25 cellular contexts compared by ENCODE assay signal in genomic region chr2:225086915-225087314, GRCh38.
"Had no signal": no experiment of that assay in that cellular context is flagged by ENCODE, and none has a peak within 500 bp of the region (broad histone marks: within the 10 kb centered on the region; RNA-seq: fewer than 3 reads in every experiment).

No MANE protein-coding gene starts in this region.

- H3K4me1 ChIP-seq: heart left ventricle, right lobe of liver had no signal

- H3K4me3 Mint-ChIP-seq: activated B cell treated with CpG ODN at 0.5 μM for 24 hours; central memory CD8-positive, alpha-beta T cell; dendritic cell treated with granulocyte-macrophage colony-stimulating factor and Interleukin-4, amounts not matched to agents 40 ng/mL and 50 ng/mL, for 4 days; endodermal cell; natural killer cell; T-helper 2 cell treated with Interferon-gamma antibody and Interleukin-4, amounts not matched to agents 5 μg/mL and 100 μg/mL, for 36 hours had no signal

- H3K4me3 ChIP-seq: heart left ventricle, right lobe of liver, skin epidermis, thoracic aorta had no signal

- H3K4me1 Mint-ChIP-seq: activated B cell treated with CpG ODN at 0.5 μM for 24 hours; central memory CD8-positive, alpha-beta T cell; endodermal cell had no signal

- H3K36me3 Mint-ChIP-seq: immature natural killer cell, natural killer cell had no signal

- H3K27me3 ChIP-seq: foreskin keratinocyte, heart left ventricle, right lobe of liver had no signal

- H3K27ac ChIP-seq: foreskin keratinocyte, heart left ventricle, right lobe of liver, skin epidermis, thoracic aorta had no signal

- H3K27me3 Mint-ChIP-seq: activated B cell treated with CpG ODN at 0.5 μM for 24 hours; dendritic cell treated with granulocyte-macrophage colony-stimulating factor and Interleukin-4, amounts not matched to agents 40 ng/mL and 50 ng/mL, for 4 days had no signal

- H3K27ac Mint-ChIP-seq: activated B cell treated with CpG ODN at 0.5 μM for 24 hours; dendritic cell treated with granulocyte-macrophage colony-stimulating factor and Interleukin-4, amounts not matched to agents 40 ng/mL and 50 ng/mL, for 4 days; endodermal cell; T-helper 2 cell treated with Interferon-gamma antibody and Interleukin-4, amounts not matched to agents 5 μg/mL and 100 μg/mL, for 36 hours had no signal

- H3K36me3 ChIP-seq: heart left ventricle, right lobe of liver, thoracic aorta had no signal

- DNase-seq: activated B cell treated with CpG ODN at 0.5 μM for 24 hours; activated CD4-positive, alpha-beta T cell treated with anti-CD3 and anti-CD28 coated beads, Interleukin-2, amount 50 U/mL, for 4 hours; activated effector memory CD4-positive, alpha-beta T cell treated with Interleukin-2 at 50 U/mL for 16 hours; activated naive CD4-positive, alpha-beta T cell treated with Interleukin-2 at 50 U/mL for 16 hours; activated T-cell treated with anti-CD3 and anti-CD28 coated beads, Interleukin-2, amount 50 U/mL, for 48 hours; amygdala; endodermal cell; foreskin keratinocyte; heart left ventricle; hypothalamus; immature natural killer cell; kidney; left colon; mammary epithelial cell; natural killer cell; right lobe of liver; stimulated activated CD4-positive, alpha-beta T cell treated with anti-CD3 and anti-CD28 coated beads, Interleukin-12 subunit alpha, Interleukin-12 subunit beta, amount 100 ng/mL, for 4 hours; stimulated activated CD4-positive, alpha-beta T cell treated with anti-CD3 and anti-CD28 coated beads, Interleukin-4, amount 100 ng/mL, for 1 hour; stimulated activated naive CD8-positive, alpha-beta T cell treated with anti-CD3 and anti-CD28 coated beads, Interleukin-15, Interleukin-2, amounts not matched to agents 100 U/mL and 50 U/mL, for 24 hours; trophoblast cell had no signal

- H3K9me3 Mint-ChIP-seq: activated B cell treated with CpG ODN at 0.5 μM for 24 hours; central memory CD8-positive, alpha-beta T cell; dendritic cell treated with granulocyte-macrophage colony-stimulating factor and Interleukin-4, amounts not matched to agents 40 ng/mL and 50 ng/mL, for 4 days; endodermal cell; immature natural killer cell; natural killer cell; T-helper 2 cell treated with Interferon-gamma antibody and Interleukin-4, amounts not matched to agents 5 μg/mL and 100 μg/mL, for 36 hours had no signal

- H3K9me3 ChIP-seq: heart left ventricle, right lobe of liver, thoracic aorta had no signal
